In the genomic region with DNA sequence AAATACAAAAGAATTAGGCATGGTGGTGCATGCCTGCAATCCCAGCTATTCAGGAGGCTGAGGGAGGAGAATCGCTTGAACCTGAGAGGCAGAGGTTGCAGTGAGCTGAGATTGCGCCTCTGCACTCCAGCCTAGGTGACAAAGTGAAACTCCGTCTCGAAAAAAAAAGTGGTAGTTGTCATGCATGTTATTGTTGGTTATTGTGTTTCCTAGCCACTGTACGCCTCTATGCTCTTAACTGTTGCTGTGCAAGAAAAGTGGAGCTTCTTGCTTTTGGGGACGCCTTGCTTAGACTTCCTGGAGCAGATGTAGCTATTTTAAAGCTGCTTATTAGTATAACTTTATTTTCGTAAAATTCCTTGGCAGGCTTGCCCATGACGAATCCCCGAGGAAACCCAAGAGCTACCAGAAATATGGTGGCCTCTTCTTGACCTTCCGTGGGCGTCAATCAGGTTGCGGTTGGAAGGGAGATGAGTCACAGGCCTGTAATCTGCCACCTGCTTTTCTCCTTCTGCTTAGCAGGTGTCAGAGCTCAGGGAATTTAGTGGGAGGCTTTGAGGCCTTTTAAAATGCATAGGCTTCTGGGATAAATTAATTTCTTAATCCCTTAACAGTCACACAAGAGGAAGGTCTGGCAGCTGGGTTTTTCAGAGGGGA, we compare ENCODE assay signal across 8 cellular contexts. TPM values are rescaled to one million over a fixed set of nuclear protein-coding genes. Genes with fewer than 3 reads are reported as not detected.
DNase-seq lines count a peak whose midpoint lies in the region; ATAC-seq, FAIRE-seq and TF ChIP-seq lines count a peak whose summit lies in the region.

No MANE protein-coding gene starts in this region.

- H4K20me1 ChIP-seq in BLaER1 treated with 17β-estradiol and CSF1 and Interleukin-3, amounts not matched to agents 10 nM and 100 nM: no peaks in the 10 kb centered on the region
- peaks cover 4% of the 10 kb centered on the region for H4K20me1 ChIP-seq in keratinocyte (ENCODE audit: control insufficient read depth, extremely low read depth, insufficient read depth, low read length)

- no peaks in the 10 kb centered on the region for H3K9me3 ChIP-seq in BLaER1 treated with 17β-estradiol and CSF1 and Interleukin-3, amounts not matched to agents 10 nM and 100 nM (replicated peaks in 1 of 11)
- no peaks in the 10 kb centered on the region for H3K9me3 ChIP-seq in SJCRH30 (replicated peaks)
- no peaks in the 10 kb centered on the region for H3K9me3 ChIP-seq in keratinocyte (ENCODE audit: control insufficient read depth, low read depth, low read length)

- no peak overlapping the region for H3K4me3 ChIP-seq in BLaER1 treated with 17β-estradiol and CSF1 and Interleukin-3, amounts not matched to agents 10 nM and 100 nM
- peak overlapping the region; percentile 40 for H3K4me3 ChIP-seq in SJCRH30
- H3K4me3 ChIP-seq in keratinocyte (ENCODE audit: control insufficient read depth in 2 of 3, extremely low read depth in 1 of 3, insufficient read depth in 2 of 3, low read depth in 1 of 3, low read length in 3 of 3): no peak overlapping the region

- peak overlapping the region in 1 of 11 experiments; percentile 27; a peak in 1 of 22 replicates for H3K27ac ChIP-seq in BLaER1 treated with 17β-estradiol and CSF1 and Interleukin-3, amounts not matched to agents 10 nM and 100 nM
- H3K27ac ChIP-seq in SJCRH30: peak overlapping the region; percentile 99
- no peak overlapping the region for H3K27ac ChIP-seq in keratinocyte (ENCODE audit: control insufficient read depth, insufficient read depth, low read length)

- no peak overlapping the region for H3K9ac ChIP-seq in BLaER1 treated with 17β-estradiol and CSF1 and Interleukin-3, amounts not matched to agents 10 nM and 100 nM
- H3K9ac ChIP-seq in keratinocyte (ENCODE audit: control insufficient read depth, extremely low read depth, insufficient read depth, low read length): no peak overlapping the region

- H3K4me1 Mint-ChIP-seq in activated naive CD8-positive, alpha-beta T cell treated with anti-CD3 and anti-CD28 coated beads for 36 hours: peaks cover 17% of the 10 kb centered on the region

- no peaks in the 10 kb centered on the region for H3K79me2 ChIP-seq in keratinocyte (ENCODE audit: control insufficient read depth, insufficient read depth, low read length)

- peak overlapping the region; percentile 15 to 59 (median 41); a peak in 16 of 22 replicates for H3K4me2 ChIP-seq in BLaER1 treated with 17β-estradiol and CSF1 and Interleukin-3, amounts not matched to agents 10 nM and 100 nM
- peak overlapping the region; percentile 22 for H3K4me2 ChIP-seq in keratinocyte (ENCODE audit: control insufficient read depth, extremely low read depth, insufficient read depth, low read depth, low read length)

- dilution Hi-C loops in keratinocyte (cut with MboI; ENCODE audit: extremely low pct_ligation_motif_present, low sequenced_read_pairs): no loop called here

- H3K27me3 ChIP-seq in BLaER1 treated with 17β-estradiol and CSF1 and Interleukin-3, amounts not matched to agents 10 nM and 100 nM: no peaks in the 10 kb centered on the region
- H3K27me3 ChIP-seq in SJCRH30 (no peaks in the 10 kb centered on the region), keratinocyte (ENCODE audit: control insufficient read depth, extremely low read depth, insufficient read depth, low read length) (peaks cover 54% of the 10 kb centered on the region)

- ATAC-seq in GM19438 (IDR thresholded peaks at IDR 0.05; ENCODE audit: low read depth, unreplicated experiment) (peak; percentile 97), HG03439 (IDR thresholded peaks at IDR 0.05; ENCODE audit: unreplicated experiment) (peak; percentile 89)

- no peak for TF ChIP-seq CTCF in keratinocyte (optimal IDR thresholded peaks at IDR 0.05 in 1 of 3, IDR thresholded peaks at IDR 0.05 in 1 of 3, conservative IDR thresholded peaks at IDR 0.05 in 1 of 3; ENCODE audit: extremely low read depth in 1 of 3, insufficient read depth in 2 of 3, low read length in 3 of 3)

- no peaks in the 10 kb centered on the region for H3K36me3 Mint-ChIP-seq in activated naive CD8-positive, alpha-beta T cell treated with anti-CD3 and anti-CD28 coated beads for 36 hours

- H3K36me3 ChIP-seq in BLaER1 treated with 17β-estradiol and CSF1 and Interleukin-3, amounts not matched to agents 10 nM and 100 nM: no peaks in the 10 kb centered on the region
- H3K36me3 ChIP-seq in SJCRH30: no peaks in the 10 kb centered on the region
- H3K36me3 ChIP-seq in keratinocyte (ENCODE audit: control insufficient read depth in 2 of 2, extremely low read depth in 1 of 2, insufficient read depth in 2 of 2, low read length in 2 of 2): no peaks in the 10 kb centered on the region

- no peaks in the 10 kb centered on the region for H3K9me1 ChIP-seq in keratinocyte (ENCODE audit: control insufficient read depth, extremely low read depth, insufficient read depth, low read length)

- H3K4me3 Mint-ChIP-seq in activated naive CD8-positive, alpha-beta T cell treated with anti-CD3 and anti-CD28 coated beads for 36 hours: peak overlapping the region; percentile 55

- DNase-seq in SJCRH30: peak; percentile 97 to 99
- DNase-seq in activated naive CD8-positive, alpha-beta T cell treated with anti-CD3 and anti-CD28 coated beads for 36 hours: peak; percentile 66
- DNase-seq in keratinocyte (ENCODE audit: low read depth, low spot score): peak; percentile 73
- DNase-seq in stimulated activated CD4-positive, alpha-beta T cell treated with anti-CD3 and anti-CD28 coated beads, TNF-alpha, amount 100 ng/mL, for 4 hours (ENCODE audit: low read depth in 3 of 3): peak in 2 of 3 experiments; percentile 22 to 57
- no peak for DNase-seq in NCI-H1930 (lab: John Stamatoyannopoulos, UW)

- peak; percentile 86 for FAIRE-seq in keratinocyte (lab: Jason Lieb, UNC)

- peaks cover 9 to 18% (median 13%) of the 10 kb centered on the region in 10 experiments; a peak in 18 of 20 replicates for H3K4me1 ChIP-seq in BLaER1 treated with 17β-estradiol and CSF1 and Interleukin-3, amounts not matched to agents 10 nM and 100 nM
- H3K4me1 ChIP-seq in SJCRH30 (peaks cover 27% of the 10 kb centered on the region), keratinocyte (ENCODE audit: control insufficient read depth, extremely low read depth, insufficient read depth, low read length) (no peaks in the 10 kb centered on the region)

- no peaks in the 10 kb centered on the region for H3K27me3 Mint-ChIP-seq in activated naive CD8-positive, alpha-beta T cell treated with anti-CD3 and anti-CD28 coated beads for 36 hours

- H3K27ac Mint-ChIP-seq in activated naive CD8-positive, alpha-beta T cell treated with anti-CD3 and anti-CD28 coated beads for 36 hours: peak overlapping the region; percentile 79

- no peak overlapping the region for H2AFZ ChIP-seq in keratinocyte (ENCODE audit: control insufficient read depth, low read length)

- peaks cover 2% of the 10 kb centered on the region for H3K9me3 Mint-ChIP-seq in activated naive CD8-positive, alpha-beta T cell treated with anti-CD3 and anti-CD28 coated beads for 36 hours

RNA-seq across cellular contexts. Expression of a gene that starts 17.3 kb away (rescaled TPM):
- 0.32 and 0.33 TPM in 2 replicates for total RNA-seq in SJCRH30 (2014; rRNA removed; shearing (Covaris generic))
- under 1 TPM in 1 of 2 experiments, not detected in 1; 0.12 TPM for total RNA-seq in activated naive CD8-positive, alpha-beta T cell treated with anti-CD3 and anti-CD28 coated beads for 36 hours
- polyA plus RNA-seq in keratinocyte: 0.03 to 0.12 TPM in 2 of 3 replicates, not detected in the other
- 1.2 TPM for polyA plus RNA-seq in keratinocyte (2011; ENCODE audit: low read depth)
- polyA plus RNA-seq in keratinocyte (2011; cell fraction: cytosol; rRNA removed): not detected in 2 replicates
- polyA plus RNA-seq in keratinocyte (2011; cell fraction: nucleus; rRNA removed): 0.39 and 0.59 TPM in 2 replicates
- 0.52 TPM in 1 of 2 replicates, not detected in the other for polyA plus RNA-seq in keratinocyte (2012; ENCODE audit: low replicate concordance)
- polyA minus RNA-seq in keratinocyte: 0.59 TPM in 1 of 3 replicates, not detected in the others
- polyA minus RNA-seq in keratinocyte (2011; cell fraction: cytosol; rRNA and poly(A)+ RNA removed): not detected
- not detected in 2 replicates for polyA minus RNA-seq in keratinocyte (2011; cell fraction: nucleus; rRNA and poly(A)+ RNA removed)

RNA-seq across cellular contexts. Expression of a gene that starts 54.7 kb away (rescaled TPM):
- total RNA-seq in SJCRH30 (2014; rRNA removed; shearing (Covaris generic)): 50.4 and 54.5 TPM in 2 replicates
- 10 to 100 TPM; 28.8 to 29.0 TPM for total RNA-seq in activated naive CD8-positive, alpha-beta T cell treated with anti-CD3 and anti-CD28 coated beads for 36 hours
- polyA plus RNA-seq in keratinocyte: 17.0 to 26.7 TPM (median 19.7 TPM) in 3 replicates
- polyA plus RNA-seq in keratinocyte (2011; ENCODE audit: low read depth): 5.9 TPM
- polyA plus RNA-seq in keratinocyte (2011; cell fraction: cytosol; rRNA removed): 19.2 and 32.6 TPM in 2 replicates
- polyA plus RNA-seq in keratinocyte (2011; cell fraction: nucleus; rRNA removed): 8.1 and 10.2 TPM in 2 replicates
- 15.1 and 18.0 TPM in 2 replicates for polyA plus RNA-seq in keratinocyte (2012; ENCODE audit: low replicate concordance)
- 4.4 to 22.2 TPM (median 12.4 TPM) in 3 replicates for polyA minus RNA-seq in keratinocyte
- 14.6 TPM for polyA minus RNA-seq in keratinocyte (2011; cell fraction: cytosol; rRNA and poly(A)+ RNA removed)
- polyA minus RNA-seq in keratinocyte (2011; cell fraction: nucleus; rRNA and poly(A)+ RNA removed): 4.5 and 7.6 TPM in 2 replicates

Comparison
In these comparisons a context has a peak if more than half of its experiments do, and no peak if none do; other contexts are left out.
1. DNase-seq: peak in SJCRH30 (2 of 2), activated naive CD8-positive, alpha-beta T cell treated with anti-CD3 and anti-CD28 coated beads for 36 hours (single experiment), keratinocyte (single experiment) and stimulated activated CD4-positive, alpha-beta T cell treated with anti-CD3 and anti-CD28 coated beads, TNF-alpha, amount 100 ng/mL, for 4 hours (2 of 3); none in NCI-H1930 (0 of 2).